ENCODE assay signal across 9 cellular contexts in genomic region chr12:106245767-106246166, GRCh38. TPM values are rescaled to one million over a fixed set of nuclear protein-coding genes. Genes with fewer than 3 reads are reported as not detected.
DNase-seq lines count a peak whose midpoint lies in the region; ATAC-seq and TF ChIP-seq lines count a peak whose summit lies in the region.
"Had no signal": no experiment of that assay in that cellular context is flagged by ENCODE, and none has a peak within 500 bp of the region (broad histone marks: within the 10 kb centered on the region; RNA-seq: fewer than 3 reads in every experiment).

No MANE protein-coding gene starts in this region.

- CTCF ChIA-PET in OCI-LY7 (lab: Charles Lee; ENCODE audit: unreplicated experiment) = no interaction called here

- no peaks in the 10 kb centered on the region for H3K9me3 ChIP-seq in OCI-LY7 (ENCODE audit: low read length)
- H3K9me3 ChIP-seq in prostate gland = no peaks in the 10 kb centered on the region

- H3K4me1 ChIP-seq in OCI-LY7 (ENCODE audit: insufficient read depth, low read length, poor library complexity, severe bottlenecking) = peaks cover 49% of the 10 kb centered on the region
- peaks cover 8% of the 10 kb centered on the region for H3K4me1 ChIP-seq in prostate gland (replicated peaks)

- H4K20me1 ChIP-seq in OCI-LY7 (ENCODE audit: insufficient read depth, low read length) = no peaks in the 10 kb centered on the region

- no TSS peak for BruUV-seq in OCI-LY7 (replicated peaks; lab: Mats Ljungman, UMichigan)

- no peak overlapping the region for H2AFZ ChIP-seq in OCI-LY7 (ENCODE audit: low read length)

- intact Hi-C loops in OCI-LY7 (cut with micrococcal nuclease; ENCODE audit: unreplicated experiment) = loop anchor here (5.0 kb wide), 1 partner anchor 112 kb away; the partner anchor contains the start of gene POLR3B
- intact Hi-C loops in prostate gland (cut with DNase I) = loop anchor here (1.0 kb wide), 1 partner anchor 56 kb away; no protein-coding TSS in a partner anchor

- H3K36me3 ChIP-seq in OCI-LY7 (ENCODE audit: insufficient read depth, low read length) = peaks cover 15% of the 10 kb centered on the region
- no peaks in the 10 kb centered on the region for H3K36me3 ChIP-seq in prostate gland

- POLR2A ChIA-PET in OCI-LY7 (lab: Charles Lee) = interaction anchor here (1.1 to 1.3 kb wide), 3 partner anchors 9 to 35 kb away, joined by 3 to 6 read pairs (median 3); no protein-coding TSS in a partner anchor

- TF ChIP-seq CTCF in OCI-LY7 (conservative IDR thresholded peaks at IDR 0.05; ENCODE audit: low read length) (no peak), fibroblast of mammary gland (conservative IDR thresholded peaks at IDR 0.05; ENCODE audit: control insufficient read depth, insufficient read depth, low read depth, low read length) (no peak), prostate gland (IDR thresholded peaks at IDR 0.05) (no peak)

- 62% methylated on average over 12 of the region's 12 CpGs for WGBS in prostate gland

- peaks cover 17% of the 10 kb centered on the region; the same call in 1 of the 2 replicates for H3K79me2 ChIP-seq in OCI-LY7 (ENCODE audit: insufficient read depth, low read depth, low read length)

- H3K27me3 ChIP-seq in prostate gland (replicated peaks; ENCODE audit: insufficient read depth) = no peaks in the 10 kb centered on the region

- no peak for ATAC-seq in HG03342 (IDR thresholded peaks at IDR 0.05; ENCODE audit: unreplicated experiment)
- no peak for ATAC-seq in GM18517 (IDR thresholded peaks at IDR 0.05; ENCODE audit: unreplicated experiment)

- no peak for TF ChIP-seq POLR2A in prostate gland (IDR thresholded peaks at IDR 0.05)

- H3K27ac ChIP-seq in OCI-LY7 (ENCODE audit: low read depth, low read length, poor library complexity, severe bottlenecking) (no peak overlapping the region), prostate gland (peak overlapping the region; percentile 96)
- H3K27ac ChIP-seq: HL-60 had no signal

- DNase-seq in Daoy (ENCODE audit: low read depth) = peak; percentile 85
- no peak for DNase-seq in OCI-LY7 (ENCODE audit: low spot score)
- peak; percentile 81 for DNase-seq in fibroblast of mammary gland (ENCODE audit: low read depth)
- DNase-seq in prostate gland (ENCODE audit: low spot score) = peak; percentile 30
- DNase-seq in anterior cingulate cortex (lab: John Stamatoyannopoulos, UW) = no peak
- DNase-seq in UCSD-AML1 (lab: John Stamatoyannopoulos, UW; ENCODE audit: unreplicated experiment) = no peak

- H3K4me2 ChIP-seq in OCI-LY7 (ENCODE audit: low read length) = peak overlapping the region; percentile 80

- H3K4me3 ChIP-seq in OCI-LY7 (ENCODE audit: low read depth, low read length, poor library complexity, severe bottlenecking) (peak overlapping the region; percentile 84), fibroblast of mammary gland (ENCODE audit: control insufficient read depth, low read depth, low read length) (peak overlapping the region; percentile 85), prostate gland (peak overlapping the region in 1 of 2 donors; percentile 93)

- no peaks in the 10 kb centered on the region for H3K9me2 ChIP-seq in OCI-LY7 (ENCODE audit: insufficient read depth, low read length)

RNA-seq across cellular contexts. Expression of gene CKAP4, which starts 2.1 kb away (rescaled TPM):
- 90.9 and 101 TPM in 2 replicates for total RNA-seq in Daoy (2014; rRNA removed; shearing (Covaris generic))
- 17.5 and 18.9 TPM in 2 replicates for total RNA-seq in OCI-LY7 (2014; rRNA removed; shearing (Covaris generic))
- total RNA-seq in OCI-LY7 (2022) (31.9 and 40.5 TPM in 2 replicates), prostate gland (10 to 100 TPM; 56.1 to 91.7 TPM)

RNA-seq across cellular contexts. Expression of gene TCP11L2, which starts 56.8 kb away (rescaled TPM):
- 2.3 and 2.5 TPM in 2 replicates for total RNA-seq in Daoy (2014; rRNA removed; shearing (Covaris generic))
- total RNA-seq in OCI-LY7 (2014; rRNA removed; shearing (Covaris generic)) = 1.2 and 1.8 TPM in 2 replicates
- total RNA-seq in OCI-LY7 (2022) (9.8 and 10.4 TPM in 2 replicates), prostate gland (10 to 100 TPM; 20.0 to 30.6 TPM)

Comparison
In these comparisons a context has a peak if more than half of its experiments do, and no peak if none do; other contexts are left out.
1. DNase-seq: peak in Daoy (single experiment), fibroblast of mammary gland (single experiment) and prostate gland (single experiment); none in OCI-LY7 (single experiment), anterior cingulate cortex (0 of 58) and UCSD-AML1 (single experiment).